In genomic region chr3:23275061-23275460, GRCh38 we compare ENCODE assay signal across 27 cellular contexts.
"Had no signal": no experiment of that assay in that cellular context is flagged by ENCODE, and none has a peak within 500 bp of the region (broad histone marks: within the 10 kb centered on the region; RNA-seq: fewer than 3 reads in every experiment).

No MANE protein-coding gene starts in this region.

- H3K9ac ChIP-seq: neural progenitor cell, parathyroid adenoma had no signal

- H3K27ac ChIP-seq: neural progenitor cell, ovary, parathyroid adenoma, psoas muscle, right lobe of liver, sigmoid colon, stomach, thoracic aorta, thyroid gland, tibial nerve, upper lobe of left lung, vagina had no signal

- H3K36me3 Mint-ChIP-seq: natural killer cell treated with Interleukin-12 subunit alpha and Interleukin-12 subunit beta and Interleukin-15 and Interleukin-18, amount 100 ng/mL, for 72 hours; stimulated activated effector memory CD8-positive, alpha-beta T cell treated with anti-CD3 and anti-CD28 coated beads, Interleukin-12 subunit alpha, Interleukin-12 subunit beta, amount 100 ng/mL, for 72 hours had no signal

- H3K4me1 ChIP-seq: parathyroid adenoma, thyroid gland, upper lobe of left lung, vagina had no signal

- H3K27me3 Mint-ChIP-seq: naive thymus-derived CD8-positive, alpha-beta T cell; natural killer cell treated with Interleukin-12 subunit alpha and Interleukin-12 subunit beta and Interleukin-15 and Interleukin-18, amount 100 ng/mL, for 72 hours; progenitor cell of endocrine pancreas; stimulated activated naive CD8-positive, alpha-beta T cell treated with anti-CD3 and anti-CD28 coated beads, Interleukin-15, Interleukin-2, amounts not matched to agents 100 ng/mL and 50 ng/mL, for 24 hours had no signal

- H3K27me3 ChIP-seq: neural progenitor cell, ovary, right lobe of liver, sigmoid colon, stomach, thyroid gland, tibial nerve, upper lobe of left lung, vagina had no signal

- H3K4me1 Mint-ChIP-seq: stimulated activated effector memory CD8-positive, alpha-beta T cell treated with anti-CD3 and anti-CD28 coated beads, Interleukin-12 subunit alpha, Interleukin-12 subunit beta, amount 100 ng/mL, for 72 hours had no signal

- H3K4me3 Mint-ChIP-seq: naive thymus-derived CD8-positive, alpha-beta T cell; natural killer cell treated with Interleukin-12 subunit alpha and Interleukin-12 subunit beta and Interleukin-15 and Interleukin-18, amount 100 ng/mL, for 72 hours; neural progenitor cell; stimulated activated effector memory CD8-positive, alpha-beta T cell treated with anti-CD3 and anti-CD28 coated beads, Interleukin-12 subunit alpha, Interleukin-12 subunit beta, amount 100 ng/mL, for 72 hours; stimulated activated naive CD8-positive, alpha-beta T cell treated with anti-CD3 and anti-CD28 coated beads, Interleukin-15, Interleukin-2, amounts not matched to agents 100 ng/mL and 50 ng/mL, for 24 hours had no signal

- H3K9me3 ChIP-seq: ovary, psoas muscle, right lobe of liver, thoracic aorta, thyroid gland, vagina had no signal

- H3K36me3 ChIP-seq: neural progenitor cell, ovary, right lobe of liver, sigmoid colon, thoracic aorta, thyroid gland, upper lobe of left lung, vagina had no signal

- DNase-seq: naive thymus-derived CD8-positive, alpha-beta T cell; occipital lobe; ovary; posterior cingulate gyrus; psoas muscle; right cardiac atrium; right lobe of liver; sigmoid colon; small intestine; stimulated activated CD4-positive, alpha-beta T cell treated with anti-CD3 and anti-CD28 coated beads, Interleukin-15, amount 100 ng/mL, for 24 hours; stimulated activated CD4-positive, alpha-beta T cell treated with anti-CD3 and anti-CD28 coated beads, Interleukin-2, amount 100 ng/mL, for 24 hours; stimulated activated CD4-positive, alpha-beta T cell treated with anti-CD3 and anti-CD28 coated beads, Interleukin-2, amount 100 ng/mL, for 48 hours; stimulated activated CD4-positive, alpha-beta T cell treated with anti-CD3 and anti-CD28 coated beads, Interleukin-4, amount 100 ng/mL, for 24 hours; stimulated activated naive CD4-positive, alpha-beta T cell; stomach; thyroid gland; trophoblast cell; upper lobe of left lung had no signal

- ATAC-seq: naive thymus-derived CD8-positive, alpha-beta T cell; natural killer cell treated with Interleukin-12 subunit alpha and Interleukin-12 subunit beta and Interleukin-15 and Interleukin-18, amount 100 ng/mL, for 72 hours; right cardiac atrium; right lobe of liver; stimulated activated effector memory CD8-positive, alpha-beta T cell treated with anti-CD3 and anti-CD28 coated beads, Interleukin-12 subunit alpha, Interleukin-12 subunit beta, amount 100 ng/mL, for 72 hours had no signal

- H3K4me3 ChIP-seq: neural progenitor cell, ovary, psoas muscle, right lobe of liver, sigmoid colon, stomach, thoracic aorta, thyroid gland, tibial nerve, upper lobe of left lung, vagina had no signal

- H3K27ac Mint-ChIP-seq: natural killer cell treated with Interleukin-12 subunit alpha and Interleukin-12 subunit beta and Interleukin-15 and Interleukin-18, amount 100 ng/mL, for 72 hours; neural progenitor cell; progenitor cell of endocrine pancreas; stimulated activated effector memory CD8-positive, alpha-beta T cell treated with anti-CD3 and anti-CD28 coated beads, Interleukin-12 subunit alpha, Interleukin-12 subunit beta, amount 100 ng/mL, for 72 hours; stimulated activated naive CD8-positive, alpha-beta T cell treated with anti-CD3 and anti-CD28 coated beads, Interleukin-15, Interleukin-2, amounts not matched to agents 100 ng/mL and 50 ng/mL, for 24 hours had no signal

- H3K4me2 ChIP-seq: neural progenitor cell had no signal

- H3K9me3 Mint-ChIP-seq: natural killer cell treated with Interleukin-12 subunit alpha and Interleukin-12 subunit beta and Interleukin-15 and Interleukin-18, amount 100 ng/mL, for 72 hours had no signal
